Comparison of ENCODE assay signal across 2 cellular contexts in genomic region chr5:95070866-95071265, GRCh38.
TF ChIP-seq lines count a peak whose summit lies in the region.

No MANE protein-coding gene starts in this region.

TF ChIP-seq in GM23338, 12 proteins besides CTCF, POLR2A, EP300 and RAD21:
- TF ChIP-seq ZNF114 (CRISPR knock-in tag; IDR thresholded peaks at IDR 0.05): no peak
- no peak for TF ChIP-seq REST (IDR thresholded peaks at IDR 0.05; ENCODE audit: unreplicated experiment)
- TF ChIP-seq EZH2 (IDR thresholded peaks at IDR 0.05; ENCODE audit: low read depth, unreplicated experiment): no peak
- TF ChIP-seq JUNB (IDR thresholded peaks at IDR 0.05; ENCODE audit: unreplicated experiment): no peak
- TF ChIP-seq POLR2AphosphoS5 (IDR thresholded peaks at IDR 0.05; ENCODE audit: low read depth): no peak
- no peak for TF ChIP-seq CREB1 (CRISPR knock-in tag; IDR thresholded peaks at IDR 0.05; ENCODE audit: low read depth)
- TF ChIP-seq ETS1 (IDR thresholded peaks at IDR 0.05): no peak
- TF ChIP-seq STAT1 (IDR thresholded peaks at IDR 0.05; ENCODE audit: unreplicated experiment): no peak
- TF ChIP-seq ZNF331 (CRISPR knock-in tag; IDR thresholded peaks at IDR 0.05; ENCODE audit: low read depth): no peak
- TF ChIP-seq EZH2phosphoT487 (IDR thresholded peaks at IDR 0.05; ENCODE audit: unreplicated experiment): no peak
- no peak for TF ChIP-seq ZNF462 (CRISPR knock-in tag; IDR thresholded peaks at IDR 0.05)
- TF ChIP-seq NANOG (IDR thresholded peaks at IDR 0.05; ENCODE audit: borderline replicate concordance): no peak

TF ChIP-seq in GM12878, 131 proteins besides CTCF, POLR2A, EP300 and RAD21:
- TF ChIP-seq IKZF2 (IDR thresholded peaks at IDR 0.05) (peak; percentile 32 to 36; a peak in 2 of 4 replicates), NFYA (IDR thresholded peaks at IDR 0.05; ENCODE audit: borderline replicate concordance, low read depth, low read length) (no peak), IKZF1 (conservative IDR thresholded peaks at IDR 0.05) (peak; percentile 65), MEF2B (IDR thresholded peaks at IDR 0.05; ENCODE audit: partially characterized antibody, poor library complexity, severe bottlenecking) (peak; percentile 16), SPI1 (IDR thresholded peaks at IDR 0.05; ENCODE audit: borderline replicate concordance, insufficient read depth, low read depth, low read length) (peak; percentile 55; the same call in 1 of the 2 replicates), YBX1 (IDR thresholded peaks at IDR 0.05) (no peak)
TF ChIP-seq in GM12878: peak in this region for 4.
